ENCODE assay signal across 8 cellular contexts in genomic region chr6:28251648-28252506, GRCh38. TPM values are rescaled to one million over a fixed set of nuclear protein-coding genes. Genes with fewer than 3 reads are reported as not detected.
DNase-seq lines count a peak whose midpoint lies in the region; ATAC-seq and TF ChIP-seq lines count a peak whose summit lies in the region.

Gene ZKSCAN4, minus strand, starts transcription at chr6:28252269. Its CDS starts 289 bp downstream, at chr6:28251980.

- H3K9me3 Mint-ChIP-seq in IgD-negative memory B cell: peaks cover 0 to 2% (median 0%) of the 10 kb centered on the region in 3 donors

- H3K36me3 ChIP-seq in esophagus muscularis mucosa (peaks cover 9 to 27% (median 22%) of the 10 kb centered on the region in 4 donors), muscle layer of colon (ENCODE audit: insufficient read depth, low read length) (peaks cover 13% of the 10 kb centered on the region)

- H3K27ac Mint-ChIP-seq in IgD-negative memory B cell: peak within 1 kb of the TSS; percentile 40 to 95 (median 88)

- ATAC-seq in GM21360 (IDR thresholded peaks at IDR 0.05; ENCODE audit: unreplicated experiment): peak; percentile 65

- intact Hi-C loops in esophagus muscularis mucosa (cut with DNase I): no loop called here

- H3K27ac ChIP-seq in esophagus muscularis mucosa (replicated peaks in 1 of 4) (peak within 1 kb of the TSS; percentile 59 to 67 (median 62)), muscle layer of colon (ENCODE audit: low read depth, low read length) (peak within 1 kb of the TSS; percentile 68)

- H3K36me3 Mint-ChIP-seq in IgD-negative memory B cell: peaks cover 6% of the 10 kb centered on the region

- H3K4me3 ChIP-seq in esophagus muscularis mucosa (peak within 1 kb of the TSS; percentile 80 to 87 (median 84)), muscle layer of colon (ENCODE audit: low read depth in 1 of 2, low read length in 2 of 2) (peak within 1 kb of the TSS; percentile 93 to 99)

- peak within 1 kb of the TSS; percentile 97 to 100 (median 100) for H3K4me3 Mint-ChIP-seq in IgD-negative memory B cell

- WGBS in esophagus muscularis mucosa: 1% methylated on average over 14 of the region's 36 CpGs

- DNase-seq in CMK (ENCODE audit: low read depth) (peak; percentile 54), OCI-M2 (lab: John Stamatoyannopoulos, UW; ENCODE audit: unreplicated experiment) (peak; percentile 96), activated T-cell treated with anti-CD3 and anti-CD28 coated beads for 48 hours (ENCODE audit: low read depth) (peak; percentile 67), esophagus muscularis mucosa (ENCODE audit: extremely low spot score) (no peak)
- peak; percentile 89 for DNase-seq in stimulated activated CD8-positive, alpha-beta memory T cell treated with anti-CD3 and anti-CD28 coated beads, Interleukin-4, amount 100 ng/mL, for 48 hours

- H3K4me1 Mint-ChIP-seq in IgD-negative memory B cell: peaks cover 14 to 22% (median 16%) of the 10 kb centered on the region in 3 donors

- H3K27me3 Mint-ChIP-seq in IgD-negative memory B cell: peaks cover 3% of the 10 kb centered on the region

- H3K27me3 ChIP-seq in esophagus muscularis mucosa (no peaks in the 10 kb centered on the region), muscle layer of colon (ENCODE audit: control insufficient read depth in 1 of 2, insufficient read depth in 2 of 2, low read length in 2 of 2) (no peaks in the 10 kb centered on the region)

- no peak for TF ChIP-seq CTCF in esophagus muscularis mucosa (IDR thresholded peaks at IDR 0.05)

- H3K4me1 ChIP-seq in esophagus muscularis mucosa (peaks cover 17 to 33% (median 25%) of the 10 kb centered on the region in 4 donors), muscle layer of colon (ENCODE audit: insufficient read depth, low read length) (peaks cover 17% of the 10 kb centered on the region)

- no peak for TF ChIP-seq EP300 in esophagus muscularis mucosa (IDR thresholded peaks at IDR 0.05)

- no peak for TF ChIP-seq POLR2A in esophagus muscularis mucosa (IDR thresholded peaks at IDR 0.05; ENCODE audit: low read depth)

- H3K9me3 ChIP-seq in esophagus muscularis mucosa: no peaks in the 10 kb centered on the region
- no peaks in the 10 kb centered on the region for H3K9me3 ChIP-seq in muscle layer of colon (ENCODE audit: low read length)

- peak within 1 kb of the TSS; percentile 81 for H3K9ac ChIP-seq in muscle layer of colon (ENCODE audit: low read length)

RNA-seq across cellular contexts. Expression of gene ZKSCAN4, which starts in this region (rescaled TPM):
- 3.4 TPM for polyA plus RNA-seq in IgD-negative memory B cell
- total RNA-seq in esophagus muscularis mucosa: 1 to 10 TPM; 1.7 to 5.4 (median 4.4) TPM
